Comparison of ENCODE assay signal across 9 cellular contexts in genomic region chr16:1428511-1428910, GRCh38. TPM values are rescaled to one million over a fixed set of nuclear protein-coding genes. Genes with fewer than 3 reads are reported as not detected.
A peak's percentile ranks its signal among the peaks of the same experiment; 100 is the strongest.
DNase-seq lines count a peak whose midpoint lies in the region; ATAC-seq and TF ChIP-seq lines count a peak whose summit lies in the region.
"Had no signal": no experiment of that assay in that cellular context is flagged by ENCODE, and none has a peak within 500 bp of the region (broad histone marks: within the 10 kb centered on the region; RNA-seq: fewer than 3 reads in every experiment).

No MANE protein-coding gene starts in this region.

- CTCF ChIA-PET in A673 (lab: Charles Lee) = no interaction called here

- H3K4me1 ChIP-seq in A673 (ENCODE audit: insufficient read depth, low read length, poor library complexity, severe bottlenecking) (peaks cover 10% of the 10 kb centered on the region), upper lobe of left lung (peaks cover 0 to 8% (median 2%) of the 10 kb centered on the region in 4 donors)

- POLR2A ChIA-PET in A673 (lab: Charles Lee; ENCODE audit: low non-redundant PET) = no interaction called here

- intact Hi-C loops in A673 (cut with micrococcal nuclease; ENCODE audit: unreplicated experiment) = no loop called here

- WGBS in upper lobe of left lung, 2 donors = 42 to 48% methylated on average over 3 to 5 of the region's 21 CpGs

- no peak overlapping the region for H3K27ac ChIP-seq in A673 (ENCODE audit: low read depth, low read length, poor library complexity, severe bottlenecking)
- no peak overlapping the region for H3K27ac ChIP-seq in HL-60 (replicated peaks)
- no peak overlapping the region for H3K27ac ChIP-seq in upper lobe of left lung

- H3K27me3 ChIP-seq in A673 (replicated peaks; ENCODE audit: insufficient read depth, low read depth, low read length, poor library complexity) (peaks cover 10% of the 10 kb centered on the region), HL-60 (ENCODE audit: insufficient read depth, poor library complexity, severe bottlenecking) (peaks cover 3% of the 10 kb centered on the region), upper lobe of left lung (peaks cover 0 to 5% (median 0%) of the 10 kb centered on the region in 4 donors)

- no peak for TF ChIP-seq POLR2A in upper lobe of left lung (IDR thresholded peaks at IDR 0.05)

- no peak for TF ChIP-seq EP300 in upper lobe of left lung (IDR thresholded peaks at IDR 0.05)

- BruUV-seq in A673 (replicated peaks; lab: Mats Ljungman, UMichigan) = no TSS peak

- DNase-seq in A673 (ENCODE audit: low spot score) (no peak), HL-60 (ENCODE audit: low read depth in 1 of 2, low spot score in 1 of 2) (peak in 1 of 2 experiments; percentile 55), iPS-NIHi11 (ENCODE audit: low spot score) (peak; percentile 95), upper lobe of left lung (peak in 1 of 2 donors; percentile 87), NK-92 (lab: John Stamatoyannopoulos, UW; ENCODE audit: unreplicated experiment) (no peak)
- peak; percentile 53 for DNase-seq in activated T-cell treated with anti-CD3 and anti-CD28 coated beads, Interleukin-2, amount 50 U/mL, for 1 hour

- TF ChIP-seq CTCF in A673 (conservative IDR thresholded peaks at IDR 0.05; ENCODE audit: low read depth, low read length) (peak; percentile 59), HL-60 (IDR thresholded peaks at IDR 0.05; ENCODE audit: insufficient read depth, low read length) (peak; percentile 65), upper lobe of left lung (IDR thresholded peaks at IDR 0.05) (peak in 4 of 6 experiments; percentile 17 to 52 (median 28))

- H3K36me3 ChIP-seq in A673 (ENCODE audit: insufficient read depth, low read length, poor library complexity, severe bottlenecking) (no peaks in the 10 kb centered on the region), upper lobe of left lung (no peaks in the 10 kb centered on the region)

- H3K9me3 ChIP-seq in A673 (ENCODE audit: low read depth, low read length, poor library complexity, severe bottlenecking) (no peaks in the 10 kb centered on the region), upper lobe of left lung (no peaks in the 10 kb centered on the region)

- peak in 1 of 2 donors; percentile 39 for ATAC-seq in upper lobe of left lung (ENCODE audit: low FRiP score in 2 of 2)
- ATAC-seq in HG03439 (IDR thresholded peaks at IDR 0.05; ENCODE audit: unreplicated experiment) = no peak
- no peak for ATAC-seq in GM18502 (IDR thresholded peaks at IDR 0.05; ENCODE audit: poor library complexity, unreplicated experiment)

- H3K4me3 ChIP-seq in A673 (ENCODE audit: low read depth, low read length, poor library complexity, severe bottlenecking) (no peak overlapping the region), HL-60 (replicated peaks; ENCODE audit: insufficient read depth, low read length) (no peak overlapping the region), upper lobe of left lung (peak overlapping the region in 1 of 4 donors; percentile 36)

RNA-seq across cellular contexts. Expression of gene PERCC1, which starts 2.4 kb away (rescaled TPM):
- total RNA-seq in A673 (2021) (not detected in 2 replicates), upper lobe of left lung (1 to 10 TPM in 1 of 6 donors, under 1 TPM in 1, not detected in 4; 0.27 to 2.2 TPM)
- total RNA-seq: pulmonary artery endothelial cell had no signal

RNA-seq across cellular contexts. Expression of gene UQCC4, which starts 8.0 kb away (rescaled TPM):
- total RNA-seq in A673 (2021) = 17.8 and 19.5 TPM in 2 replicates
- total RNA-seq in upper lobe of left lung = 10 to 100 TPM in 3 of 6 donors, 1 to 10 TPM in 3; 3.1 to 16.3 (median 9.9) TPM

RNA-seq across cellular contexts. Expression of gene UNKL, which starts 14.0 kb away (rescaled TPM):
- total RNA-seq in A673 (2021) (86.7 and 88.5 TPM in 2 replicates), upper lobe of left lung (10 to 100 TPM in 5 of 6 donors, 1 to 10 TPM in 1; 7.6 to 83.8 (median 28.0) TPM)

RNA-seq across cellular contexts. Expression of gene CCDC154, which starts 15.8 kb away (rescaled TPM):
- total RNA-seq in A673 (2021) = 1.2 and 1.6 TPM in 2 replicates
- 1 to 10 TPM in 4 of 6 donors, under 1 TPM in 1, not detected in 1; 0.30 to 5.4 (median 2.9) TPM for total RNA-seq in upper lobe of left lung

RNA-seq across cellular contexts. Expression of gene CLCN7, which starts 46.3 kb away (rescaled TPM):
- total RNA-seq in A673 (2021) = 82.2 and 89.3 TPM in 2 replicates
- 100 to 1,000 TPM in 4 of 6 donors, 10 to 100 TPM in 2; 78.0 to 463 (median 147) TPM for total RNA-seq in upper lobe of left lung

Comparison
In these comparisons a context has a peak if more than half of its experiments do, and no peak if none do; other contexts are left out.
1. DNase-seq: peak in activated T-cell treated with anti-CD3 and anti-CD28 coated beads, Interleukin-2, amount 50 U/mL, for 1 hour (single experiment) and iPS-NIHi11 (single experiment); none in A673 (single experiment) and NK-92 (single experiment).
2. Peak in every context shown above with its lines, with median percentiles within 50 percentile points of each other: CTCF ChIP-seq.